ENCODE assay signal across 10 cellular contexts in genomic region chr4:122711893-122712292, GRCh38.
"Had no signal": no experiment of that assay in that cellular context is flagged by ENCODE, and none has a peak within 500 bp of the region (broad histone marks: within the 10 kb centered on the region; RNA-seq: fewer than 3 reads in every experiment).

No MANE protein-coding gene starts in this region.

- H3K4me3 Mint-ChIP-seq: effector memory CD8-positive, alpha-beta T cell; memory B cell; neural progenitor cell; WTC11 had no signal

- FAIRE-seq: TTC549 had no signal

- H3K36me3 Mint-ChIP-seq: memory B cell, neural progenitor cell, WTC11 had no signal

- H3K27ac Mint-ChIP-seq: effector memory CD8-positive, alpha-beta T cell; memory B cell; neural progenitor cell; WTC11 had no signal

- ATAC-seq: effector memory CD8-positive, alpha-beta T cell; stimulated activated naive CD8-positive, alpha-beta T cell treated with anti-CD3 and anti-CD28 coated beads, Interleukin-15, Interleukin-2, amounts not matched to agents 100 U/mL and 50 U/mL, for 24 hours; WTC11 had no signal

- H3K9me3 Mint-ChIP-seq: effector memory CD8-positive, alpha-beta T cell; memory B cell; neural progenitor cell; WTC11 had no signal

- DNase-seq: activated effector memory CD4-positive, alpha-beta T cell treated with anti-CD3 and anti-CD28 coated beads, Interleukin-2, amount 50 U/mL, for 16 hours; effector memory CD8-positive, alpha-beta T cell; esophagus squamous epithelium; SJCRH30; stimulated activated naive CD8-positive, alpha-beta T cell treated with anti-CD3 and anti-CD28 coated beads, Interleukin-15, Interleukin-2, amounts not matched to agents 100 U/mL and 50 U/mL, for 24 hours; trophoblast cell had no signal
